1 cellular context compared by ENCODE assay signal in genomic region chr1:16911851-16912736, GRCh38.
TF ChIP-seq lines count a peak whose summit lies in the region.

No MANE protein-coding gene starts in this region.

TF ChIP-seq in HepG2, 621 proteins besides CTCF, POLR2A, EP300 and RAD21:
- TF ChIP-seq RCOR2 (CRISPR knock-in tag; IDR thresholded peaks at IDR 0.05) (0 out of 2 replicates have a peak, but pooled peaks have one; percentile 14), SAP130 (CRISPR knock-in tag; IDR thresholded peaks at IDR 0.05; ENCODE audit: low read depth) (0 out of 2 replicates have a peak, but pooled peaks have one; percentile 11), MED1 (CRISPR knock-in tag; IDR thresholded peaks at IDR 0.05) (peak; percentile 19; the same call in 1 of the 2 replicates), KDM1A (CRISPR knock-in tag; IDR thresholded peaks at IDR 0.05) (0 out of 2 replicates have a peak, but pooled peaks have one; percentile 7), STAG1 (CRISPR knock-in tag; IDR thresholded peaks at IDR 0.05) (peak; percentile 17; the same call in 1 of the 2 replicates), ZBTB7B (CRISPR knock-in tag; IDR thresholded peaks at IDR 0.05) (peak; percentile 65), KDM2A (CRISPR knock-in tag; IDR thresholded peaks at IDR 0.05; ENCODE audit: borderline replicate concordance, low read depth) (0 out of 2 replicates have a peak, but pooled peaks have one; percentile 20), ZNF768 (CRISPR knock-in tag; IDR thresholded peaks at IDR 0.05) (peak; percentile 92), SALL1 (CRISPR knock-in tag; IDR thresholded peaks at IDR 0.05) (0 out of 2 replicates have a peak, but pooled peaks have one; percentile 15)
- TF ChIP-seq, protein P1, sequence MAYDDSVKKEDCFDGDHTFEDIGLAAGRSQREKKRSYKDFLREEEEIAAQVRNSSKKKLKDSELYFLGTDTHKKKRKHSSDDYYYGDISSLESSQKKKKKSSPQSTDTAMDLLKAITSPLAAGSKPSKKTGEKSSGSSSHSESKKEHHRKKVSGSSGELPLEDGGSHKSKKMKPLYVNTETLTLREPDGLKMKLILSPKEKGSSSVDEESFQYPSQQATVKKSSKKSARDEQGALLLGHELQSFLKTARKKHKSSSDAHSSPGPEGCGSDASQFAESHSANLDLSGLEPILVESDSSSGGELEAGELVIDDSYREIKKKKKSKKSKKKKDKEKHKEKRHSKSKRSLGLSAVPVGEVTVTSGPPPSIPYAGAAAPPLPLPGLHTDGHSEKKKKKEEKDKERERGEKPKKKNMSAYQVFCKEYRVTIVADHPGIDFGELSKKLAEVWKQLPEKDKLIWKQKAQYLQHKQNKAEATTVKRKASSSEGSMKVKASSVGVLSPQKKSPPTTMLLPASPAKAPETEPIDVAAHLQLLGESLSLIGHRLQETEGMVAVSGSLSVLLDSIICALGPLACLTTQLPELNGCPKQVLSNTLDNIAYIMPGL (CRISPR knock-in tag; IDR thresholded peaks at IDR 0.05; ENCODE audit: borderline replicate concordance in 1 of 2, low read depth in 1 of 2): 0 out of 4 replicates have a peak, but pooled peaks of 1 of the 2 experiments have one; percentile 23
TF ChIP-seq in HepG2: peak in this region for 10; not testable (repeated sequence) for 611.
